8 cellular contexts compared by ENCODE assay signal in the genomic region with DNA sequence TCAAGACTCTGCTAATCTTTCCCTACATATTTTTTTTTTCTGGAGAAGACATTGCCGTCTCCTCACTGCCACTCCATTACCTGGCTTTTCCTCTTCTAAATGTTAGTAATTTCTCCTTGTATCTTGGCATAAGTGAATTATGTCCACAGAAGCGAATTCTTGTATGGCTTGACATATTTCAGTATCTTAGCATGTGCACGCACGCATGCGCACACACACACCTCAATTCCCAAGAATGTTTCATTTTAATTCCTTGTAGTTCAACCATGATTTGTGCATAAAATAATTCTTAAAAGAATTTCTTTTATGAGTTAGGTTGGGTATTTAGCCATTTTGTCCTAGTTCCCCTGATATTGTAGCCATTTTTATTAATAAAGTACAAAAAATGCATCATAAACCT.
"Had no signal": no experiment of that assay in that cellular context is flagged by ENCODE, and none has a peak within 500 bp of the region (broad histone marks: within the 10 kb centered on the region; RNA-seq: fewer than 3 reads in every experiment).

No MANE protein-coding gene starts in this region.

- H3K4me3 ChIP-seq: GM12878 had no signal

- FAIRE-seq: G401.6, GM12878, GM12891, GM12892, GM18507, GM19239 had no signal

- ATAC-seq: GM12878 had no signal

- DNase-seq: GDM1, GF-D8 had no signal
